35 cellular contexts compared by ENCODE assay signal in the genomic region with DNA sequence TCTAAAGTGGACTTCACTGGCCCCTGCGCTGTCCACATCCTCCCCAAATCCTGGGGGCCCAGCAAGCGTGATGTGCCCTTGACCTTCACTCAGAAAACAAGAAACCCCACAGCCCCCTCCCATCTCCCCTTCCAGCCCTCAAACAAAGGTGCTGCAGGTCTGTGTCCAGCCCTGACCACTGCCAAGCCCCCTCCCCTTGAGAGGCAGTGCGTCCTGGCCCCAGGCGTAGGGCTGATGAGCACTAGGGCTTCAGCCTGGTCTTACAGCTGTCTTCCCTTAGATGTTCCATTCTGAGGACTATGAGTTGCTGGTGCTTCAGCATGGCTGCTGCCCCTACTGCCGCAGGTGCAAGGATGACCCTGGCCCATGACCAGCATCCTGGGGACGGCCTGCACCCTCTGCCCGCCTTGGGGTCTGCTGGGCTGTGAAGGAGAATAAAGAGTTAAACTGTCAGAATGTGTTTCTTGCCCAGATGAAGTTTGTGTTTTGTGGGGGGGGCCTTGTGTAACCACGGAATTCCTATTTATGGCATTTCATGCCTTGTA. TPM values are rescaled to one million over a fixed set of nuclear protein-coding genes. Genes with fewer than 3 reads are reported as not detected.
"Had no signal": no experiment of that assay in that cellular context is flagged by ENCODE, and none has a peak within 500 bp of the region (broad histone marks: within the 10 kb centered on the region; RNA-seq: fewer than 3 reads in every experiment).

No MANE protein-coding gene starts in this region.

- H3K4me3 ChIP-seq: dorsolateral prefrontal cortex, gastrocnemius medialis, heart left ventricle, hepatocyte, mucosa of descending colon, prostate gland, right atrium auricular region, smooth muscle cell, stomach, thyroid gland had no signal

- H3K27ac Mint-ChIP-seq: mesothelial cell of epicardium; naive B cell; natural killer cell treated with Interleukin-12 subunit alpha and Interleukin-12 subunit beta and Interleukin-15 and Interleukin-18, amount 100 ng/mL, for 72 hours; stimulated activated effector memory CD8-positive, alpha-beta T cell treated with anti-CD3 and anti-CD28 coated beads, Interleukin-12 subunit alpha, Interleukin-12 subunit beta, amount 100 ng/mL, for 72 hours had no signal

- DNase-seq: effector CD4-positive, alpha-beta T cell; foreskin fibroblast; gastrocnemius medialis; heart left ventricle; kidney; mesenchymal stem cell; mucosa of descending colon; naive B cell; nucleus accumbens; stimulated activated CD4-positive, alpha-beta T cell treated with anti-CD3 and anti-CD28 coated beads, Interleukin-2, amount 100 ng/mL, for 24 hours; stimulated activated CD4-positive, alpha-beta T cell treated with anti-CD3 and anti-CD28 coated beads, Interleukin-4, amount 100 ng/mL, for 24 hours; stimulated activated naive CD4-positive, alpha-beta T cell treated with Interleukin-2 at 50 U/mL for 16 hours; stomach; thyroid gland; trophoblast cell had no signal

- H3K4me3 Mint-ChIP-seq: mesothelial cell of epicardium; naive B cell; natural killer cell treated with Interleukin-12 subunit alpha and Interleukin-12 subunit beta and Interleukin-15 and Interleukin-18, amount 100 ng/mL, for 72 hours; neural crest cell; stimulated activated effector memory CD8-positive, alpha-beta T cell treated with anti-CD3 and anti-CD28 coated beads, Interleukin-12 subunit alpha, Interleukin-12 subunit beta, amount 100 ng/mL, for 72 hours had no signal

- H3K27ac ChIP-seq: epithelial cell of prostate, gastrocnemius medialis, heart left ventricle, hepatocyte, prostate gland, right atrium auricular region, stomach, thyroid gland had no signal

- H3K4me1 ChIP-seq: gastrocnemius medialis, prostate gland, right atrium auricular region, stomach, thyroid gland had no signal

- H3K9me3 ChIP-seq: gastrocnemius medialis, heart left ventricle, mucosa of descending colon, prostate gland, right atrium auricular region, stomach, thyroid gland had no signal

- H3K9me3 Mint-ChIP-seq: mesothelial cell of epicardium; naive B cell; natural killer cell treated with Interleukin-12 subunit alpha and Interleukin-12 subunit beta and Interleukin-15 and Interleukin-18, amount 100 ng/mL, for 72 hours; neural crest cell; stimulated activated effector memory CD8-positive, alpha-beta T cell treated with anti-CD3 and anti-CD28 coated beads, Interleukin-12 subunit alpha, Interleukin-12 subunit beta, amount 100 ng/mL, for 72 hours had no signal

- ATAC-seq: esophagus mucosa; gastrocnemius medialis; heart left ventricle; left lobe of liver; mucosa of descending colon; natural killer cell treated with Interleukin-12 subunit alpha and Interleukin-12 subunit beta and Interleukin-15 and Interleukin-18, amount 100 ng/mL, for 72 hours; sciatic nerve; stimulated activated effector memory CD8-positive, alpha-beta T cell treated with anti-CD3 and anti-CD28 coated beads, Interleukin-12 subunit alpha, Interleukin-12 subunit beta, amount 100 ng/mL, for 72 hours had no signal

- H3K36me3 Mint-ChIP-seq: natural killer cell treated with Interleukin-12 subunit alpha and Interleukin-12 subunit beta and Interleukin-15 and Interleukin-18, amount 100 ng/mL, for 72 hours; stimulated activated effector memory CD8-positive, alpha-beta T cell treated with anti-CD3 and anti-CD28 coated beads, Interleukin-12 subunit alpha, Interleukin-12 subunit beta, amount 100 ng/mL, for 72 hours had no signal

- H3K27me3 ChIP-seq: dorsolateral prefrontal cortex, gastrocnemius medialis, heart left ventricle, hepatocyte, right atrium auricular region, stomach, thyroid gland had no signal

- H3K36me3 ChIP-seq: gastrocnemius medialis, prostate gland, thyroid gland had no signal

- H3K27me3 Mint-ChIP-seq: naive B cell; natural killer cell treated with Interleukin-12 subunit alpha and Interleukin-12 subunit beta and Interleukin-15 and Interleukin-18, amount 100 ng/mL, for 72 hours had no signal

RNA-seq across cellular contexts. Expression of a gene that starts 8.5 kb away (rescaled TPM):
- total RNA-seq: esophagus mucosa; gastrocnemius medialis; glomerular endothelial cell; heart left ventricle; hepatocyte; kidney; left lobe of liver; lower leg skin; lung microvascular endothelial cell; mucosa of descending colon; natural killer cell treated with Interleukin-12 subunit alpha and Interleukin-12 subunit beta and Interleukin-15 and Interleukin-18, amount 100 ng/mL, for 72 hours; neural crest cell; osteocyte; right atrium auricular region; sciatic nerve; stomach; subcutaneous adipose tissue; temporal lobe; thyroid gland; urinary bladder had no signal
- polyA plus RNA-seq: smooth muscle cell, stomach, urinary bladder had no signal

RNA-seq across cellular contexts. Expression of a gene that starts 23.0 kb away (rescaled TPM):
- total RNA-seq: dorsolateral prefrontal cortex; esophagus mucosa; gastrocnemius medialis; glomerular endothelial cell; heart left ventricle; hepatocyte; kidney; left lobe of liver; lower leg skin; lung microvascular endothelial cell; mesothelial cell of epicardium; mucosa of descending colon; natural killer cell treated with Interleukin-12 subunit alpha and Interleukin-12 subunit beta and Interleukin-15 and Interleukin-18, amount 100 ng/mL, for 72 hours; neural crest cell; osteocyte; prostate gland; right atrium auricular region; sciatic nerve; smooth muscle cell; stomach; subcutaneous adipose tissue; temporal lobe; thyroid gland; urinary bladder had no signal
- polyA plus RNA-seq: heart left ventricle, hepatocyte, smooth muscle cell, stomach, urinary bladder had no signal
